9 cellular contexts compared by ENCODE assay signal in the genomic region with DNA sequence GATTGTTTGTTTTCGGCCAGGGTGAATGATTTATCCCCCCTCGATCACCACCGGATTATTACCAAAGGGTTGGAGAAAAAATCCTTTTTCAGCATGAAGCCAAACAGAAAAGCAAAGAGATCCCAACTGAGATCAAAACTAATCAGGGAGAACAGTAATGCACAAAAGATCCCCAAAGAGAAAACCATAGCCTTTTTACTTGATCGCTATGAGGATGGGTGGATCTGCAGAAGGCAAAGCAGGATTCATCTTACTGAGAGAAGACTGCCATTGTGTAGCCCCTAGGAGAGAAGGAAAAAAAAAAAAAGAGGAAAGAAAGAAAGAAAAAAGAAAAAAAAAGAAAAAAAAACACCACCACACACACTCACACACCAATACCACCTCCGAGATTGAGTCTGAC. TPM values are rescaled to one million over a fixed set of nuclear protein-coding genes. Genes with fewer than 3 reads are reported as not detected.
DNase-seq lines count a peak whose midpoint lies in the region; ATAC-seq and TF ChIP-seq lines count a peak whose summit lies in the region.
"Had no signal": no experiment of that assay in that cellular context is flagged by ENCODE, and none has a peak within 500 bp of the region (broad histone marks: within the 10 kb centered on the region; RNA-seq: fewer than 3 reads in every experiment).

Gene FGF14, minus strand, starts transcription at position 294 of the 400 bp plus-strand sequence.

- DNase-seq in cardiac muscle cell (ENCODE audit: low read depth in 1 of 2, low spot score in 1 of 2) (no peak), Right ventricle myocardium inferior (ENCODE audit: missing footprints) (no peak), naive B cell (no peak), aorta (no peak), iPS-NIHi11 (ENCODE audit: low spot score) (no peak)
- DNase-seq in stimulated activated CD4-positive, alpha-beta T cell treated with anti-CD3 and anti-CD28 coated beads, Interleukin-15, amount 100 ng/mL, for 24 hours, result no peak
- DNase-seq: NCI-H1105 treated with DMSO at 0.1 percent for 48 hours had no signal

- H3K27ac ChIP-seq in cardiac muscle cell (no peak within 1 kb of the TSS), ectodermal cell (ENCODE audit: insufficient read depth, low read depth, low read length, poor library complexity, severe bottlenecking) (peak within 1 kb of the TSS; percentile 3), aorta (ENCODE audit: low read depth in 1 of 2, low read length in 2 of 2) (no peak within 1 kb of the TSS)

- H3K4me1 ChIP-seq in cardiac muscle cell (ENCODE audit: low read depth) (peaks cover 4% of the 10 kb centered on the region), ectodermal cell (ENCODE audit: control insufficient read depth, insufficient read depth, low read length) (peaks cover 14% of the 10 kb centered on the region), aorta (ENCODE audit: control insufficient read depth in 1 of 2, insufficient read depth in 2 of 2, low read length in 2 of 2) (no peaks in the 10 kb centered on the region)

- H3K27ac Mint-ChIP-seq in naive B cell, result peak within 1 kb of the TSS in 1 of 6 donors; percentile 39

- intact Hi-C loops in Right ventricle myocardium inferior (cut with DNase I), result loop anchor here (5.0 kb wide), 2 partner anchors 204 to 459 kb away; no protein-coding TSS in a partner anchor
- intact Hi-C loops in aorta (cut with DNase I), result no loop called here

- H3K4me3 ChIP-seq in cardiac muscle cell, result peak within 1 kb of the TSS; percentile 22
- peak within 1 kb of the TSS; percentile 52 for H3K4me3 ChIP-seq in ectodermal cell (ENCODE audit: insufficient read depth, low read depth, low read length)
- H3K4me3 ChIP-seq in aorta (ENCODE audit: low read length in 2 of 2), result peak within 1 kb of the TSS; percentile 66

- peak within 1 kb of the TSS; percentile 52 to 88 (median 68) for H3K4me3 Mint-ChIP-seq in naive B cell

- no peaks in the 10 kb centered on the region for H3K36me3 Mint-ChIP-seq in naive B cell

- H3K27me3 ChIP-seq in cardiac muscle cell, result peaks cover 84% of the 10 kb centered on the region
- peaks cover 64% of the 10 kb centered on the region for H3K27me3 ChIP-seq in ectodermal cell (ENCODE audit: control insufficient read depth, insufficient read depth, low read length, poor library complexity, severe bottlenecking)
- no peaks in the 10 kb centered on the region for H3K27me3 ChIP-seq in aorta (ENCODE audit: control insufficient read depth in 1 of 2, insufficient read depth in 2 of 2, low read length in 1 of 2)

- TF ChIP-seq CTCF in cardiac muscle cell (IDR thresholded peaks at IDR 0.05; ENCODE audit: low read depth, low read length), result no peak

- H3K36me3 ChIP-seq in cardiac muscle cell, result no peaks in the 10 kb centered on the region
- no peaks in the 10 kb centered on the region for H3K36me3 ChIP-seq in ectodermal cell (ENCODE audit: control insufficient read depth, insufficient read depth, low read length)
- no peaks in the 10 kb centered on the region for H3K36me3 ChIP-seq in aorta (ENCODE audit: control insufficient read depth in 1 of 2, insufficient read depth in 2 of 2, low read length in 1 of 2)

- 17 to 18% methylated on average over 4 to 5 of the region's 5 CpGs for WGBS in ectodermal cell, 2 experiments
- 3 to 4% methylated on average over 5 of the region's 5 CpGs for WGBS in aorta, 2 donors

- H3K9me3 Mint-ChIP-seq in naive B cell, result peaks cover 0 to 5% (median 0%) of the 10 kb centered on the region in 7 donors

- peaks cover 25 to 32% (median 29%) of the 10 kb centered on the region in 3 donors for H3K4me1 Mint-ChIP-seq in naive B cell

- ATAC-seq in Right ventricle myocardium inferior (no peak), naive B cell (ENCODE audit: low read depth in 2 of 2) (no peak), aorta (ENCODE audit: low FRiP score) (no peak), GM19328 (IDR thresholded peaks at IDR 0.05; ENCODE audit: unreplicated experiment) (no peak)

- peaks cover 42 to 75% (median 71%) of the 10 kb centered on the region in 3 donors for H3K27me3 Mint-ChIP-seq in naive B cell

- no peaks in the 10 kb centered on the region for H3K9me3 ChIP-seq in cardiac muscle cell (ENCODE audit: low read depth)
- no peaks in the 10 kb centered on the region for H3K9me3 ChIP-seq in ectodermal cell (ENCODE audit: control insufficient read depth, low read length)
- H3K9me3 ChIP-seq in aorta (ENCODE audit: control insufficient read depth, low read length), result peaks cover 1% of the 10 kb centered on the region

RNA-seq across cellular contexts. Expression of gene FGF14, which starts in this region (rescaled TPM):
- total RNA-seq in cardiac muscle cell (not detected in 2 replicates), Right ventricle myocardium inferior (3.6 TPM), aorta (1 to 10 TPM in 1 of 2 donors, under 1 TPM in 1; 0.84 to 4.6 TPM)
- polyA plus RNA-seq in cardiac muscle cell (0.09 TPM in 1 of 2 replicates, not detected in the other), naive B cell (ENCODE audit: low read depth in 6 of 6) (not detected), aorta (under 1 TPM; 0.13 to 0.59 TPM)
- polyA plus RNA-seq in ectodermal cell (2013, experiment 1 of 4), result 0.50 TPM
- 0.30 TPM for polyA plus RNA-seq in ectodermal cell (2013, experiment 2 of 4)
- 0.21 TPM for polyA plus RNA-seq in ectodermal cell (2013, experiment 3 of 4)
- polyA plus RNA-seq in ectodermal cell (2013, experiment 4 of 4), result 1.3 TPM
